ENCODE assay signal across 8 cellular contexts in the genomic region with DNA sequence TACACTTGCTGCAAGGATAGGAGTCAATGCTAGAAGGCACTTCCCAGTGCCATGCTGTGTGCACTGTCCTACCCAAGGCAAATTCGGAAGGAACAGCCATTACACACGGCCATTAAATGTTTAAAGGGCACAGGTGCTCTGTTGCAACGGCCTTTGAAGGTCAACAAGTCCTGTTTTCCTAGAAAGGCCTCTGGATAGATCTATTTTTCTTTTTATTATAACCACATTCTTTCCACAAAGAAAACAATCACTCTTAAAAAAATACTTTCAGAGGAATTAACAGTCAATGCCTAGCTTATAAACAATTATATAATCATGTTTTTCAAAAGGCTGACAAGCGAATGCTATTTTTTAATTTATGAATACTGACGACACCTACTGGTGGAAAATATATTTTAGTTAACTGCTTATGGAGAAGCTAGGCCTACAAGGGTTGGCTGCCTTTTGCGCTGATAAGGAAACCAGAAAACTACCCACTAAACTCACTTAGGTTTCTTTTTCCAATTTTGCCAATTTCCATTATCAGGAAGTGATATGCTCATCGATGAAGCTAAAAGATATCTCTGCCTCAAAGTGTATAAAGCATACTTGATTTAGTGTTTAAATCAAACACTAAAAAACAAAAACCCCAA. TPM values are rescaled to one million over a fixed set of nuclear protein-coding genes. Genes with fewer than 3 reads are reported as not detected.
DNase-seq lines count a peak whose midpoint lies in the region; ATAC-seq, FAIRE-seq and TF ChIP-seq lines count a peak whose summit lies in the region.

No MANE protein-coding gene starts in this region.

- no peaks in the 10 kb centered on the region for H3K9me3 ChIP-seq in T-helper 17 cell (ENCODE audit: control insufficient read depth, low read length, poor library complexity, severe bottlenecking)
- no peaks in the 10 kb centered on the region for H3K9me3 ChIP-seq in H1 (ENCODE audit: insufficient read depth in 2 of 2, low read depth in 1 of 2, low read length in 1 of 2)

- H3K4ac ChIP-seq in H1 (replicated peaks; ENCODE audit: insufficient read length, low read depth, low read length): no peak overlapping the region

- intact Hi-C loops in activated CD4-positive, alpha-beta T cell treated with anti-CD3 and anti-CD28 coated beads for 36 hours (cut with DNase I, micrococcal nuclease): loop anchor here (1.0 kb wide), 2 partner anchors 41 to 97 kb away; no protein-coding TSS in a partner anchor

- no peak overlapping the region for H4K5ac ChIP-seq in H1 (ENCODE audit: insufficient read length, low read depth, low read length)

- no peak overlapping the region for H4K8ac ChIP-seq in H1 (ENCODE audit: extremely low read depth, insufficient read depth, low read length)

- no peak overlapping the region for H3K14ac ChIP-seq in H1 (ENCODE audit: insufficient read length)

- H2BK15ac ChIP-seq in H1 (ENCODE audit: low read length): no peak overlapping the region

- H3K27me3 Mint-ChIP-seq in activated CD4-positive, alpha-beta T cell treated with anti-CD3 and anti-CD28 coated beads for 36 hours: no peaks in the 10 kb centered on the region
- H3K27me3 Mint-ChIP-seq in T-helper 17 cell: no peaks in the 10 kb centered on the region

- POLR2A ChIA-PET in activated CD4-positive, alpha-beta T cell treated with anti-CD3 and anti-CD28 coated beads for 36 hours (lab: Charles Lee): interaction anchor here (0.6 to 2.7 kb wide), 12 partner anchors 9 to 304 kb away, joined by 3 to 19 read pairs (median 4); partner anchors contain the start of gene TASOR
- POLR2A ChIA-PET in H1 (lab: Charles Lee; ENCODE audit: partially characterized antibody): interaction anchor here (0.9 to 2.1 kb wide), 3 partner anchors 12 to 188 kb away, joined by 3 to 8 read pairs (median 4); partner anchors contain the start of gene TASOR

- H3K36me3 Mint-ChIP-seq in activated CD4-positive, alpha-beta T cell treated with anti-CD3 and anti-CD28 coated beads for 36 hours (ENCODE audit: low read depth): peaks cover 8% of the 10 kb centered on the region
- peaks cover 4% of the 10 kb centered on the region for H3K36me3 Mint-ChIP-seq in T-helper 17 cell (ENCODE audit: low read depth)

- H3K23me2 ChIP-seq in H1 (ENCODE audit: low read depth, low read length): peaks cover 7% of the 10 kb centered on the region

- H3K18ac ChIP-seq in H1 (ENCODE audit: extremely low read depth, low read length): no peak overlapping the region

- peak in 2 of 3 experiments; percentile 36 to 45; a peak in 2 of 4 replicates for TF ChIP-seq CTCF in H1 (IDR thresholded peaks at IDR 0.05; ENCODE audit: control extremely low read depth in 1 of 3, insufficient read depth in 1 of 3, low read depth in 1 of 3, low read length in 3 of 3)

- no peaks in the 10 kb centered on the region for H3K36me3 ChIP-seq in H1 (ENCODE audit: control insufficient read depth in 2 of 4, insufficient read depth in 4 of 4, low read length in 3 of 4)

- H3K9ac ChIP-seq in H1 (replicated peaks in 1 of 4; ENCODE audit: extremely low read depth in 1 of 4, low read depth in 3 of 4, low read length in 3 of 4): no peak overlapping the region

- H3K4me1 Mint-ChIP-seq in activated CD4-positive, alpha-beta T cell treated with anti-CD3 and anti-CD28 coated beads for 36 hours: peaks cover 54% of the 10 kb centered on the region
- peaks cover 43% of the 10 kb centered on the region for H3K4me1 Mint-ChIP-seq in T-helper 17 cell

- H2BK5ac ChIP-seq in H1 (ENCODE audit: low read depth, low read length): no peak overlapping the region

- no peak overlapping the region for H3K27ac ChIP-seq in H1 (ENCODE audit: low read depth, low read length)

- 56% methylated on average over 7 of the region's 7 CpGs; no CpG with 5 or more reads in 1 of the 2 experiments for WGBS in H1 (ENCODE audit: extremely low coverage in 1 of 2, insufficient coverage in 1 of 2, insufficient read length in 1 of 2, insufficient replicate concordance in 2 of 2, low coverage in 1 of 2, low lambda C conversion rate in 2 of 2, missing lambda C conversion rate in 1 of 2), 2 experiments

- peaks cover 0 to 9% (median 3%) of the 10 kb centered on the region in 4 experiments; a peak in 4 of 7 replicates for H3K4me1 ChIP-seq in H1 (replicated peaks in 1 of 4; ENCODE audit: control insufficient read depth in 3 of 4, insufficient read depth in 4 of 4, low read length in 3 of 4)

- CTCF ChIA-PET in activated CD4-positive, alpha-beta T cell treated with anti-CD3 and anti-CD28 coated beads for 36 hours (lab: Charles Lee): interaction anchor here (0.6 to 11.5 kb wide), 53 partner anchors 9 to 211 kb away, joined by 3 to 270 read pairs (median 8); no protein-coding TSS in a partner anchor
- CTCF ChIA-PET in H1 (lab: Charles Lee; ENCODE audit: partially characterized antibody): interaction anchor here (0.6 to 9.8 kb wide), 43 partner anchors 10 to 456 kb away, joined by 3 to 92 read pairs (median 5); no protein-coding TSS in a partner anchor

- no peak overlapping the region for H2BK120ac ChIP-seq in H1 (replicated peaks; ENCODE audit: low read depth, low read length)

- no peak for TF ChIP-seq POLR2A in H1 (IDR thresholded peaks at IDR 0.05; ENCODE audit: control extremely low read depth in 1 of 2, low read depth in 2 of 2, low read length in 2 of 2)

- peak; percentile 35 to 39 for TF ChIP-seq RAD21 in H1 (IDR thresholded peaks at IDR 0.05 in 1 of 2, conservative IDR thresholded peaks at IDR 0.05 in 1 of 2; ENCODE audit: low read depth in 2 of 2, low read length in 2 of 2)

- no peak overlapping the region for H3K4me3 ChIP-seq in H1 (ENCODE audit: extremely low read depth in 1 of 4, insufficient read depth in 2 of 4, low read depth in 3 of 4, low read length in 4 of 4)

- H2BK12ac ChIP-seq in H1 (ENCODE audit: low read depth, low read length): no peak overlapping the region

- H3K4me3 Mint-ChIP-seq in activated CD4-positive, alpha-beta T cell treated with anti-CD3 and anti-CD28 coated beads for 36 hours: peak overlapping the region; percentile 92
- H3K4me3 Mint-ChIP-seq in T-helper 17 cell: peak overlapping the region; percentile 84

- DNase-seq in activated CD4-positive, alpha-beta T cell treated with anti-CD3 and anti-CD28 coated beads for 36 hours: peak; percentile 32
- no peak for DNase-seq in activated CD4-positive, alpha-beta T cell treated with anti-CD3 and anti-CD28 coated beads, Interleukin-2, amount 50 U/mL, for 1 hour
- peak; percentile 61 for DNase-seq in NCI-H1092 treated with DMSO at 0.1 percent for 48 hours (lab: John Stamatoyannopoulos, UW)
- DNase-seq in T-helper 17 cell: no peak
- DNase-seq in H1 (ENCODE audit: low read depth in 1 of 2, low spot score in 2 of 2): no peak
- DNase-seq in midbrain (lab: John Stamatoyannopoulos, UW): peak; percentile 79
- DNase-seq in urothelium cell line (ENCODE audit: low spot score): peak; percentile 39

- peaks cover 0 to 4% of the 10 kb centered on the region in 2 experiments for H4K20me1 ChIP-seq in H1 (replicated peaks in 1 of 2; ENCODE audit: control insufficient read depth in 1 of 2, insufficient read depth in 2 of 2, low read length in 2 of 2)

- no peak overlapping the region for H3K56ac ChIP-seq in H1 (replicated peaks; ENCODE audit: insufficient read length, low read depth, low read length)

- H3K27me3 ChIP-seq in H1 (replicated peaks in 1 of 4; ENCODE audit: control insufficient read depth in 3 of 4, extremely low read depth in 1 of 4, insufficient read depth in 3 of 4, low read length in 3 of 4): peaks cover 0 to 11% (median 7%) of the 10 kb centered on the region in 4 experiments; a peak in 3 of 7 replicates

- H3K9me3 Mint-ChIP-seq in activated CD4-positive, alpha-beta T cell treated with anti-CD3 and anti-CD28 coated beads for 36 hours (ENCODE audit: low read depth): no peaks in the 10 kb centered on the region

- no peak overlapping the region for H2AFZ ChIP-seq in H1 (ENCODE audit: low read length)

- no peak overlapping the region for H3K23ac ChIP-seq in H1 (ENCODE audit: insufficient read length)

- no peak for ATAC-seq in activated CD4-positive, alpha-beta T cell treated with anti-CD3 and anti-CD28 coated beads for 36 hours
- ATAC-seq in T-helper 17 cell (peak; percentile 25), GM19395 (IDR thresholded peaks at IDR 0.05; ENCODE audit: unreplicated experiment) (no peak)

- H4K91ac ChIP-seq in H1 (replicated peaks; ENCODE audit: insufficient read length, low read length): no peak overlapping the region

- no peak for TF ChIP-seq EP300 in H1 (IDR thresholded peaks at IDR 0.05; ENCODE audit: borderline replicate concordance in 1 of 2, low read depth in 2 of 2, low read length in 2 of 2)

- H2BK20ac ChIP-seq in H1 (ENCODE audit: low read length): no peak overlapping the region

- no peaks in the 10 kb centered on the region for H3K79me1 ChIP-seq in H1 (ENCODE audit: low read depth, low read length)

- H3K27ac Mint-ChIP-seq in activated CD4-positive, alpha-beta T cell treated with anti-CD3 and anti-CD28 coated beads for 36 hours: peak overlapping the region; percentile 88
- H3K27ac Mint-ChIP-seq in T-helper 17 cell: peak overlapping the region; percentile 90

- no peak overlapping the region for H3K4me2 ChIP-seq in H1 (ENCODE audit: insufficient read depth in 1 of 2, low read depth in 2 of 2, low read length in 2 of 2)

- no peak for FAIRE-seq in H1 (lab: Jason Lieb, UNC)
- FAIRE-seq in urothelium cell line (lab: Jason Lieb, UNC): no peak

- H2AK5ac ChIP-seq in H1 (ENCODE audit: low read depth, low read length): no peak overlapping the region

- H3K79me2 ChIP-seq in H1 (ENCODE audit: control insufficient read depth in 1 of 2, insufficient read depth in 2 of 2, low read length in 2 of 2): no peaks in the 10 kb centered on the region

TF ChIP-seq in H1, 55 proteins besides CTCF, POLR2A, EP300 and RAD21 (continues in another document):
- no peak for TF ChIP-seq FOSL1 (IDR thresholded peaks at IDR 0.05; ENCODE audit: insufficient read depth, low read depth, low read length)
- TF ChIP-seq SIN3A (conservative IDR thresholded peaks at IDR 0.05 in 1 of 2, IDR thresholded peaks at IDR 0.05 in 1 of 2; ENCODE audit: low read depth in 1 of 2, low read length in 2 of 2): no peak
- TF ChIP-seq NANOG (IDR thresholded peaks at IDR 0.05; ENCODE audit: insufficient read depth, low read depth, low read length, poor library complexity, severe bottlenecking): no peak
- TF ChIP-seq RNF2 (IDR thresholded peaks at IDR 0.05; ENCODE audit: borderline replicate concordance, low read depth, low read length, missing control alignments, poor library complexity, severe bottlenecking): no peak

RNA-seq across cellular contexts. Expression of gene ARHGEF3, which starts 2.4 kb away (rescaled TPM):
- total RNA-seq in activated CD4-positive, alpha-beta T cell treated with anti-CD3 and anti-CD28 coated beads for 36 hours: 10 to 100 TPM; 34.4 to 38.3 TPM
- 10 to 100 TPM; 70.2 to 71.0 TPM for total RNA-seq in T-helper 17 cell
- 6.0 and 7.7 TPM in 2 replicates for total RNA-seq in H1 (2021; fragmentation: NEBNext Ultra II Directional; extraction: Animal tissue kit (Norgen Biotek cat#: 25700))
- 2.8 and 4.1 TPM in 2 replicates for polyA plus RNA-seq in H1 (2011; rRNA removed)
- 3.6 TPM for polyA plus RNA-seq in H1 (2011; cell fraction: cytosol; rRNA removed)
- polyA plus RNA-seq in H1 (2011; cell fraction: nucleus; rRNA removed): 8.0 TPM
- polyA plus RNA-seq in H1 (2012, experiment 1 of 2): 2.8 to 4.9 TPM (median 3.6 TPM) in 4 replicates
- 0.22 TPM for polyA plus RNA-seq in H1 (2012, experiment 2 of 2)
- polyA plus RNA-seq in H1 (2013, experiment 1 of 2): 4.0 TPM
- polyA plus RNA-seq in H1 (2013, experiment 2 of 2): 4.4 TPM
- 5.9 and 6.0 TPM in 2 replicates for polyA minus RNA-seq in H1 (2011; rRNA and poly(A)+ RNA removed)
- 3.7 TPM for polyA minus RNA-seq in H1 (2011; cell fraction: cytosol; rRNA and poly(A)+ RNA removed)
- polyA minus RNA-seq in H1 (2011; cell fraction: nucleus; rRNA and poly(A)+ RNA removed): 13.7 TPM

Comparison
In these comparisons a context has a peak if more than half of its experiments do, and no peak if none do; other contexts are left out.
1. DNase-seq: peak in activated CD4-positive, alpha-beta T cell treated with anti-CD3 and anti-CD28 coated beads for 36 hours (single experiment), NCI-H1092 treated with DMSO at 0.1 percent for 48 hours (single experiment), midbrain (single experiment) and urothelium cell line (single experiment); none in activated CD4-positive, alpha-beta T cell treated with anti-CD3 and anti-CD28 coated beads, Interleukin-2, amount 50 U/mL, for 1 hour (single experiment), T-helper 17 cell (0 of 3) and H1 (0 of 2).